ENCODE assay signal across 1 cellular context in genomic region chr18:3248670-3249359, GRCh38.
TF ChIP-seq lines count a peak whose summit lies in the region.

No MANE protein-coding gene starts in this region.

TF ChIP-seq in IMR-90, 13 proteins besides CTCF, POLR2A, EP300 and RAD21 (continued from another document):
- TF ChIP-seq USF2 (IDR thresholded peaks at IDR 0.05; ENCODE audit: low read depth, low read length) = no peak
